1 cellular context compared by ENCODE assay signal in genomic region chr16:30335598-30336474, GRCh38.
TF ChIP-seq lines count a peak whose summit lies in the region.

No MANE protein-coding gene starts in this region.

TF ChIP-seq in SK-N-SH, 30 proteins besides CTCF, POLR2A, EP300 and RAD21 (continued from another document):
- TF ChIP-seq MAX (IDR thresholded peaks at IDR 0.05; ENCODE audit: low read depth): no peak; the same call in 1 of the 2 replicates
